In the genomic region with DNA sequence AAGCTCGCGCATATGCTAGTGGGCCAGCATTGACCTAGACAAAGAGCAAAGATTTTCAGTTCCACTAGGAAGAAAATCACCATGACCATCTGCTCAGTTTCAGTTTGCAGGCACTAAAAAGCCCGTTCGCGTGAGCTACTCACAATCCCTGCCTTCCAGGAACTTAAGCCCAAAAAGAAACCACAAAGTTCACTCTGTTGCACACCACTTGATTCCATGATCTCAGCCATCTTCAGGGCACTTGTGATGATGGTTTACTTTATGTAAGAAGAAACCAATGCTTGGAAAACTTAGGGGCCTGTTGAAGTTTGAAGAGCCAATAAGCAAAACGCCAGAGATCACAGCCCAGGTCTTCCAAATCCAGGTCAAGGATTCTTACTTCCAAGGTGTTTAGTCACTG, we compare ENCODE assay signal across 32 cellular contexts. TPM values are rescaled to one million over a fixed set of nuclear protein-coding genes. Genes with fewer than 3 reads are reported as not detected.
DNase-seq lines count a peak whose midpoint lies in the region; ATAC-seq and TF ChIP-seq lines count a peak whose summit lies in the region.
"Had no signal": no experiment of that assay in that cellular context is flagged by ENCODE, and none has a peak within 500 bp of the region (broad histone marks: within the 10 kb centered on the region; RNA-seq: fewer than 3 reads in every experiment).

No MANE protein-coding gene starts in this region.

- ATAC-seq in right cardiac atrium (no peak), GM19463 (IDR thresholded peaks at IDR 0.05; ENCODE audit: unreplicated experiment) (no peak), HG03439 (IDR thresholded peaks at IDR 0.05; ENCODE audit: unreplicated experiment) (no peak)
- ATAC-seq in activated naive CD8-positive, alpha-beta T cell treated with anti-CD3 and anti-CD28 coated beads, Interleukin-2, amount 10 ng/mL, durations not matched to agents 7 days and 5 days (ENCODE audit: low read depth), result no peak
- ATAC-seq: body of pancreas, gastrocnemius medialis, left cardiac atrium, Panc1, upper lobe of right lung had no signal

- H3K9me3 Mint-ChIP-seq in activated naive CD8-positive, alpha-beta T cell treated with anti-CD3 and anti-CD28 coated beads, Interleukin-2, amount 10 ng/mL, durations not matched to agents 7 days and 5 days, result no peaks in the 10 kb centered on the region
- H3K9me3 Mint-ChIP-seq: activated T-cell treated with anti-CD3 and anti-CD28 coated beads, Interleukin-2, amount 50 U/mL, for 24 hours; endodermal cell; memory B cell had no signal

- H4K20me1 ChIP-seq in hepatocyte (ENCODE audit: insufficient read depth, poor library complexity, severe bottlenecking), result no peaks in the 10 kb centered on the region

- H3K9me3 ChIP-seq in right atrium auricular region (no peaks in the 10 kb centered on the region), right cardiac atrium (ENCODE audit: control insufficient read depth, low read length) (no peaks in the 10 kb centered on the region), hepatocyte (ENCODE audit: low read depth) (no peaks in the 10 kb centered on the region)
- H3K9me3 ChIP-seq: body of pancreas, gastrocnemius medialis, ovary, SJCRH30, upper lobe of right lung had no signal

- peak overlapping the region; percentile 14 for H3K27ac Mint-ChIP-seq in activated naive CD8-positive, alpha-beta T cell treated with anti-CD3 and anti-CD28 coated beads, Interleukin-2, amount 10 ng/mL, durations not matched to agents 7 days and 5 days
- H3K27ac Mint-ChIP-seq: activated T-cell treated with anti-CD3 and anti-CD28 coated beads, Interleukin-2, amount 50 U/mL, for 24 hours; endodermal cell; memory B cell had no signal

- no peaks in the 10 kb centered on the region for H3K9me2 ChIP-seq in hepatocyte (replicated peaks; ENCODE audit: insufficient read depth)

- WGBS in right cardiac atrium, result 95% methylated on average over 6 of the region's 6 CpGs
- WGBS in hepatocyte (ENCODE audit: low lambda C conversion rate, missing lambda C conversion rate), result 76% methylated on average over 6 of the region's 6 CpGs

- H3K4me3 Mint-ChIP-seq in activated naive CD8-positive, alpha-beta T cell treated with anti-CD3 and anti-CD28 coated beads, Interleukin-2, amount 10 ng/mL, durations not matched to agents 7 days and 5 days, result no peak overlapping the region
- H3K4me3 Mint-ChIP-seq: activated T-cell treated with anti-CD3 and anti-CD28 coated beads, Interleukin-2, amount 50 U/mL, for 24 hours; endodermal cell; memory B cell had no signal

- H3K36me3 ChIP-seq in right atrium auricular region (peaks cover 60% of the 10 kb centered on the region), hepatocyte (replicated peaks; ENCODE audit: insufficient read depth, low read depth) (no peaks in the 10 kb centered on the region)
- H3K36me3 ChIP-seq: gastrocnemius medialis, ovary had no signal

- H3K27me3 Mint-ChIP-seq in activated naive CD8-positive, alpha-beta T cell treated with anti-CD3 and anti-CD28 coated beads, Interleukin-2, amount 10 ng/mL, durations not matched to agents 7 days and 5 days, result no peaks in the 10 kb centered on the region
- H3K27me3 Mint-ChIP-seq: activated T-cell treated with anti-CD3 and anti-CD28 coated beads, Interleukin-2, amount 50 U/mL, for 24 hours; memory B cell had no signal

- H3K4me3 ChIP-seq in right atrium auricular region, result no peak overlapping the region
- no peak overlapping the region for H3K4me3 ChIP-seq in right cardiac atrium (ENCODE audit: low read length)
- H3K4me3 ChIP-seq in hepatocyte, result no peak overlapping the region
- H3K4me3 ChIP-seq: body of pancreas, gastrocnemius medialis, ovary, SJCRH30, skin epidermis, upper lobe of right lung had no signal

- no peak for TF ChIP-seq CTCF in right atrium auricular region (IDR thresholded peaks at IDR 0.05)
- TF ChIP-seq CTCF in hepatocyte (IDR thresholded peaks at IDR 0.05; ENCODE audit: poor library complexity), result no peak

- no peaks in the 10 kb centered on the region for H3K79me2 ChIP-seq in hepatocyte

- intact Hi-C loops in right cardiac atrium (cut with DNase I), result no loop called here

- H3K4me2 ChIP-seq in hepatocyte, result no peak overlapping the region

- POLR2A ChIA-PET in activated naive CD8-positive, alpha-beta T cell treated with anti-CD3 and anti-CD28 coated beads, Interleukin-2, amount 10 ng/mL, durations not matched to agents 7 days and 5 days (lab: Charles Lee), result interaction anchor here (0.6 kb wide), 1 partner anchor 1880 kb away, joined by 3 read pairs; no protein-coding TSS in a partner anchor

- H3K27me3 ChIP-seq in right atrium auricular region (no peaks in the 10 kb centered on the region), right cardiac atrium (ENCODE audit: control insufficient read depth, insufficient read depth) (no peaks in the 10 kb centered on the region), hepatocyte (no peaks in the 10 kb centered on the region)
- H3K27me3 ChIP-seq: body of pancreas, gastrocnemius medialis, ovary, SJCRH30, upper lobe of right lung had no signal

- DNase-seq in right atrium auricular region (ENCODE audit: low spot score) (peak; percentile 13), right cardiac atrium (no peak), hepatocyte (ENCODE audit: low spot score) (no peak), NCI-H526 treated with DMSO at 0.1 percent for 48 hours (lab: John Stamatoyannopoulos, UW) (no peak), NCI-H2029 treated with DMSO at 0.1 percent for 48 hours (lab: John Stamatoyannopoulos, UW) (no peak)
- DNase-seq in activated naive CD8-positive, alpha-beta T cell treated with anti-CD3 and anti-CD28 coated beads, Interleukin-2, amount 10 ng/mL, durations not matched to agents 7 days and 5 days, result no peak
- DNase-seq: activated CD4-positive, alpha-beta T cell treated with anti-CD3 and anti-CD28 coated beads for 48 hours; activated gamma-delta T cell; activated T-cell treated with anti-CD3 and anti-CD28 coated beads, Interleukin-2, amount 50 U/mL, for 24 hours; body of pancreas; cerebellar nuclear complex; dermis blood vessel endothelial cell; endodermal cell; gastrocnemius medialis; GOT3; left cardiac atrium; NCI-H1048; NCI-H1694; NCI-H226; ovary; stimulated activated naive CD4-positive, alpha-beta T cell; SW 1271; upper lobe of right lung had no signal

- peaks cover 4% of the 10 kb centered on the region for H3K4me1 Mint-ChIP-seq in activated naive CD8-positive, alpha-beta T cell treated with anti-CD3 and anti-CD28 coated beads, Interleukin-2, amount 10 ng/mL, durations not matched to agents 7 days and 5 days
- H3K4me1 Mint-ChIP-seq: endodermal cell, memory B cell had no signal

- H3K36me3 Mint-ChIP-seq in activated naive CD8-positive, alpha-beta T cell treated with anti-CD3 and anti-CD28 coated beads, Interleukin-2, amount 10 ng/mL, durations not matched to agents 7 days and 5 days, result peaks cover 54% of the 10 kb centered on the region

- no peaks in the 10 kb centered on the region for H3K4me1 ChIP-seq in right atrium auricular region
- no peaks in the 10 kb centered on the region for H3K4me1 ChIP-seq in right cardiac atrium (ENCODE audit: control insufficient read depth, insufficient read depth, low read length)
- peaks cover 8% of the 10 kb centered on the region for H3K4me1 ChIP-seq in hepatocyte (ENCODE audit: insufficient read depth)
- H3K4me1 ChIP-seq: gastrocnemius medialis, SJCRH30, upper lobe of right lung had no signal

- H3K27ac ChIP-seq in right atrium auricular region (no peak overlapping the region), right cardiac atrium (ENCODE audit: low read length) (no peak overlapping the region), hepatocyte (peak overlapping the region; percentile 72)
- H3K27ac ChIP-seq: body of pancreas, gastrocnemius medialis, ovary, SJCRH30, skin epidermis, upper lobe of right lung, VCaP had no signal

- H2AFZ ChIP-seq in hepatocyte, result no peak overlapping the region

RNA-seq across cellular contexts. Expression of a gene that starts 45.0 kb away (rescaled TPM):
- total RNA-seq in right atrium auricular region, result not detected
- under 1 TPM in 1 of 4 donors, not detected in 3; 0.11 TPM for total RNA-seq in right cardiac atrium
- not detected for polyA plus RNA-seq in right cardiac atrium
- total RNA-seq in activated naive CD8-positive, alpha-beta T cell treated with anti-CD3 and anti-CD28 coated beads, Interleukin-2, amount 10 ng/mL, durations not matched to agents 7 days and 5 days, result not detected
- total RNA-seq in hepatocyte, result 14.2 and 18.7 TPM in 2 replicates
- polyA plus RNA-seq in hepatocyte, result 7.5 and 10.0 TPM in 2 replicates
- total RNA-seq: dermis blood vessel endothelial cell, gastrocnemius medialis, HT-29, left cardiac atrium, upper lobe of right lung had no signal
- polyA plus RNA-seq: neural cell had no signal

Comparison
In these comparisons a context has a peak if more than half of its experiments do, and no peak if none do; other contexts are left out.
1. RNA of a gene that starts 45.0 kb away (total RNA-seq): 14.2 to 18.7 TPM in hepatocyte; not detected in right atrium auricular region, not detected in activated naive CD8-positive, alpha-beta T cell treated with anti-CD3 and anti-CD28 coated beads, Interleukin-2, amount 10 ng/mL, durations not matched to agents 7 days and 5 days and 0.11 TPM in right cardiac atrium; every median in the first group is over 10 times any median in the second.